6 cellular contexts compared by ENCODE assay signal in genomic region chr11:41047229-41047628, GRCh38.
"Had no signal": no experiment of that assay in that cellular context is flagged by ENCODE, and none has a peak within 500 bp of the region (broad histone marks: within the 10 kb centered on the region; RNA-seq: fewer than 3 reads in every experiment).

No MANE protein-coding gene starts in this region.

- H3K36me3 Mint-ChIP-seq: IgD-negative memory B cell had no signal

- H3K4me3 Mint-ChIP-seq: IgD-negative memory B cell had no signal

- H3K27me3 Mint-ChIP-seq: IgD-negative memory B cell had no signal

- DNase-seq: KBM-7, KG1 had no signal

- H3K27ac ChIP-seq: HL-60, KMS-11 had no signal

- H3K4me1 Mint-ChIP-seq: IgD-negative memory B cell had no signal

- FAIRE-seq: HTR-8/SVneo had no signal

- H3K4me2 ChIP-seq: KMS-11 had no signal

- H3K27ac Mint-ChIP-seq: IgD-negative memory B cell had no signal

- H3K9ac ChIP-seq: KMS-11 had no signal
